In the genomic region with DNA sequence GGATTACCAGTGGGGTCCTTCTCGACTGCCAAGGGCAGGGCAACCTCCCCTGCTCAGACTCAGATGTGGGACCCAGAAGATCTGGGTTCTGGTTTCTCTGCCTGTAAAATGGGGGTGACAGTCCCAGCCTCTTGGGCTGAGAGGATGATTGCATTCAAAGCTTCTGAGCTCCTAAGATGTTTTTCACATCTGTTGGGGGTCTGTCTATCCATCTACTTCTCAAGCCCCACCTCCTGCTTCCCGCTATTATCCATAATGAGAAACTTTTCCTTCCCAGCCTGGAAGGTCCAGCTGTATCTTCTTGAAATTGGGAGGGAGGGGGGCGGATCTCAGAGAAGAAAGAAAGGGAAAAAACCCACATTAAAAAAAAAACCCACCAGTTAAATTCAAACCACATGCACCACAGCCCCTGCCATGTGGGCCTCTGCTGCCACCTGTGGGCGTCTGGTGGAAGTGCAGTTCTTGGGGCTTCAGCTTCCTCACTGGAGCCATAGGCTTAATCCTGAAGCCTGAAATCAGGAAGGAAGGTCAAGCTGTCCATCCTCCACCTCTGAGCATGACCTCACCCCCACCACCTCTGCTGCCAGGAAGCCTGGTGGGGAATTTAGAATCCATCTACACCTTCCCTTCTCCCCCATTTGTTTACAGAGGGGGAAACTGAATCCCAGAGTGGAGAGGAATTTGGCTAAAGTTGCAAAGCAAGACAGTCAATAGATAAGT, we compare ENCODE assay signal across 8 cellular contexts. TPM values are rescaled to one million over a fixed set of nuclear protein-coding genes. Genes with fewer than 3 reads are reported as not detected.
DNase-seq lines count a peak whose midpoint lies in the region; ATAC-seq and TF ChIP-seq lines count a peak whose summit lies in the region.

No MANE protein-coding gene starts in this region.

- H3K36me3 Mint-ChIP-seq in natural killer cell treated with Interleukin-12 subunit alpha and Interleukin-12 subunit beta and Interleukin-15 and Interleukin-18, amount 100 ng/mL, for 72 hours: no peaks in the 10 kb centered on the region
- H3K36me3 Mint-ChIP-seq in stimulated activated naive B cell treated with anti-CD40 and anti-IgM and Interleukin-4, amounts not matched to agents 10 μg/mL and 1 μg/mL and 100 μg/mL, for 72 hours: peaks cover 19 to 33% of the 10 kb centered on the region in 2 donors

- H3K79me2 ChIP-seq in PC-3 (ENCODE audit: low read length): no peaks in the 10 kb centered on the region

- no TSS peak for BruUV-seq in PC-3 (replicated peaks; lab: Mats Ljungman, UMichigan)

- no peaks in the 10 kb centered on the region for H3K36me3 ChIP-seq in PC-3 (ENCODE audit: low read depth, low read length)
- H3K36me3 ChIP-seq in esophagus muscularis mucosa: no peaks in the 10 kb centered on the region

- no peaks in the 10 kb centered on the region for H3K9me3 ChIP-seq in PC-3 (ENCODE audit: low read length)
- no peaks in the 10 kb centered on the region for H3K9me3 ChIP-seq in esophagus muscularis mucosa

- H3K4me1 ChIP-seq in PC-3 (ENCODE audit: insufficient read depth, low read length) (peaks cover 13% of the 10 kb centered on the region), esophagus muscularis mucosa (peaks cover 70 to 100% (median 100%) of the 10 kb centered on the region in 4 donors)

- H3K4me1 Mint-ChIP-seq in natural killer cell treated with Interleukin-12 subunit alpha and Interleukin-12 subunit beta and Interleukin-15 and Interleukin-18, amount 100 ng/mL, for 72 hours (ENCODE audit: low read depth in 2 of 2): peaks cover 0 to 2% of the 10 kb centered on the region in 2 donors
- peaks cover 36 to 64% of the 10 kb centered on the region in 2 donors for H3K4me1 Mint-ChIP-seq in stimulated activated naive B cell treated with anti-CD40 and anti-IgM and Interleukin-4, amounts not matched to agents 10 μg/mL and 1 μg/mL and 100 μg/mL, for 72 hours

- H3K9me3 Mint-ChIP-seq in natural killer cell treated with Interleukin-12 subunit alpha and Interleukin-12 subunit beta and Interleukin-15 and Interleukin-18, amount 100 ng/mL, for 72 hours: no peaks in the 10 kb centered on the region
- no peaks in the 10 kb centered on the region for H3K9me3 Mint-ChIP-seq in stimulated activated naive B cell treated with anti-CD40 and anti-IgM and Interleukin-4, amounts not matched to agents 10 μg/mL and 1 μg/mL and 100 μg/mL, for 72 hours

- no peak for TF ChIP-seq POLR2A in esophagus muscularis mucosa (IDR thresholded peaks at IDR 0.05; ENCODE audit: low read depth)

- CTCF ChIA-PET in PC-3 (lab: Charles Lee): interaction anchor here (0.6 to 2.0 kb wide), 11 partner anchors 9 to 494 kb away, joined by 3 to 48 read pairs (median 5); a partner anchor contains a TSS

- H3K4me2 ChIP-seq in PC-3 (ENCODE audit: low read length): no peak overlapping the region

- no peaks in the 10 kb centered on the region for H3K9me2 ChIP-seq in PC-3 (replicated peaks; ENCODE audit: low read length)

- DNase-seq in COLO829 (ENCODE audit: low spot score): peak; percentile 92
- DNase-seq in Jurkat, Clone E6-1 (ENCODE audit: low read depth, low spot score): peak; percentile 56
- DNase-seq in PC-3: peak; percentile 94
- peak; percentile 71 for DNase-seq in activated T-cell treated with anti-CD3 and anti-CD28 coated beads for 48 hours (ENCODE audit: low read depth)
- no peak for DNase-seq in esophagus muscularis mucosa (ENCODE audit: extremely low spot score)
- peak; percentile 81 for DNase-seq in natural killer cell treated with Interleukin-12 subunit alpha and Interleukin-12 subunit beta and Interleukin-15 and Interleukin-18, amount 100 ng/mL, for 72 hours (ENCODE audit: low spot score)
- peak; percentile 66 for DNase-seq in stimulated activated naive B cell treated with anti-CD40 and anti-IgM and Interleukin-4, amounts not matched to agents 10 μg/mL and 1 μg/mL and 100 μg/mL, for 72 hours

- H2AFZ ChIP-seq in PC-3 (ENCODE audit: low read length): no peak overlapping the region; the same call in 1 of the 2 replicates

- ATAC-seq in PC-3: peak; percentile 80
- ATAC-seq in natural killer cell treated with Interleukin-12 subunit alpha and Interleukin-12 subunit beta and Interleukin-15 and Interleukin-18, amount 100 ng/mL, for 72 hours: peak; percentile 57 to 71
- peak; percentile 70 for ATAC-seq in stimulated activated naive B cell treated with anti-CD40 and anti-IgM and Interleukin-4, amounts not matched to agents 10 μg/mL and 1 μg/mL and 100 μg/mL, for 72 hours (replicated peaks)
- no peak for ATAC-seq in HG03442 (IDR thresholded peaks at IDR 0.05; ENCODE audit: unreplicated experiment)

- H3K27ac ChIP-seq in PC-3 (ENCODE audit: low read length) (no peak overlapping the region), esophagus muscularis mucosa (replicated peaks in 1 of 4) (peak overlapping the region; percentile 77 to 90 (median 82))

- no peak overlapping the region for H3K4me3 ChIP-seq in Jurkat, Clone E6-1 (ENCODE audit: low read length)
- no peak overlapping the region for H3K4me3 ChIP-seq in PC-3 (ENCODE audit: low read length)
- peak overlapping the region in 1 of 4 donors; percentile 3 for H3K4me3 ChIP-seq in esophagus muscularis mucosa

- POLR2A ChIA-PET in PC-3 (lab: Charles Lee; ENCODE audit: unreplicated experiment): no interaction called here

- no peak for TF ChIP-seq EP300 in esophagus muscularis mucosa (IDR thresholded peaks at IDR 0.05)

- peaks cover 0 to 6% of the 10 kb centered on the region in 2 donors for H3K27me3 Mint-ChIP-seq in natural killer cell treated with Interleukin-12 subunit alpha and Interleukin-12 subunit beta and Interleukin-15 and Interleukin-18, amount 100 ng/mL, for 72 hours
- H3K27me3 Mint-ChIP-seq in stimulated activated naive B cell treated with anti-CD40 and anti-IgM and Interleukin-4, amounts not matched to agents 10 μg/mL and 1 μg/mL and 100 μg/mL, for 72 hours: no peaks in the 10 kb centered on the region

- no peaks in the 10 kb centered on the region for H4K20me1 ChIP-seq in PC-3 (ENCODE audit: low read length)

- peak; percentile 98 for TF ChIP-seq CTCF in PC-3 (conservative IDR thresholded peaks at IDR 0.05; ENCODE audit: low read depth, low read length)
- TF ChIP-seq CTCF in esophagus muscularis mucosa (IDR thresholded peaks at IDR 0.05): peak in 2 of 3 experiments; percentile 99 to 100

- intact Hi-C loops in PC-3 (cut with micrococcal nuclease) (loop anchor here (1.0 kb wide), 2 partner anchors 28 to 40 kb away; no protein-coding TSS in a partner anchor), esophagus muscularis mucosa (cut with DNase I) (loop anchor here (1.0 kb wide), 1 partner anchor 28 kb away; no protein-coding TSS in a partner anchor)

- 0% methylated on average over 3 of the region's 4 CpGs for WGBS in esophagus muscularis mucosa

- no peak overlapping the region for H3K27ac Mint-ChIP-seq in natural killer cell treated with Interleukin-12 subunit alpha and Interleukin-12 subunit beta and Interleukin-15 and Interleukin-18, amount 100 ng/mL, for 72 hours
- H3K27ac Mint-ChIP-seq in stimulated activated naive B cell treated with anti-CD40 and anti-IgM and Interleukin-4, amounts not matched to agents 10 μg/mL and 1 μg/mL and 100 μg/mL, for 72 hours: peak overlapping the region; percentile 42

- no peak overlapping the region for H3K4me3 Mint-ChIP-seq in natural killer cell treated with Interleukin-12 subunit alpha and Interleukin-12 subunit beta and Interleukin-15 and Interleukin-18, amount 100 ng/mL, for 72 hours
- H3K4me3 Mint-ChIP-seq in stimulated activated naive B cell treated with anti-CD40 and anti-IgM and Interleukin-4, amounts not matched to agents 10 μg/mL and 1 μg/mL and 100 μg/mL, for 72 hours: peak overlapping the region in 1 of 2 donors; percentile 28

- H3K9ac ChIP-seq in PC-3 (ENCODE audit: low read length): no peak overlapping the region

- no peaks in the 10 kb centered on the region for H3F3A ChIP-seq in PC-3 (ENCODE audit: low read length, unreplicated experiment)

- no peaks in the 10 kb centered on the region for H3K27me3 ChIP-seq in PC-3 (ENCODE audit: low read length)
- no peaks in the 10 kb centered on the region for H3K27me3 ChIP-seq in esophagus muscularis mucosa

RNA-seq across cellular contexts. Expression of a gene that starts 27.3 kb away (rescaled TPM):
- 4.4 TPM for polyA plus RNA-seq in Jurkat, Clone E6-1 (2012; ENCODE audit: insufficient read depth, insufficient read length)
- total RNA-seq in PC-3 (2014; rRNA removed) (6.2 and 11.0 TPM in 2 replicates), esophagus muscularis mucosa (100 to 1,000 TPM in 3 of 4 donors, 10 to 100 TPM in 1; 82.8 to 196 (median 122) TPM)
- under 1 TPM in 1 of 2 donors, not detected in 1; 0.95 TPM for total RNA-seq in natural killer cell treated with Interleukin-12 subunit alpha and Interleukin-12 subunit beta and Interleukin-15 and Interleukin-18, amount 100 ng/mL, for 72 hours

RNA-seq across cellular contexts. Expression of a gene that starts 40.8 kb away (rescaled TPM):
- polyA plus RNA-seq in Jurkat, Clone E6-1 (2012; ENCODE audit: insufficient read depth, insufficient read length): 12.2 TPM
- total RNA-seq in PC-3 (2014; rRNA removed) (24.5 and 34.0 TPM in 2 replicates), esophagus muscularis mucosa (1 to 10 TPM; 1.2 to 7.8 (median 2.2) TPM)
- 10 to 100 TPM; 46.5 to 58.0 TPM for total RNA-seq in natural killer cell treated with Interleukin-12 subunit alpha and Interleukin-12 subunit beta and Interleukin-15 and Interleukin-18, amount 100 ng/mL, for 72 hours
